In the genomic region with DNA sequence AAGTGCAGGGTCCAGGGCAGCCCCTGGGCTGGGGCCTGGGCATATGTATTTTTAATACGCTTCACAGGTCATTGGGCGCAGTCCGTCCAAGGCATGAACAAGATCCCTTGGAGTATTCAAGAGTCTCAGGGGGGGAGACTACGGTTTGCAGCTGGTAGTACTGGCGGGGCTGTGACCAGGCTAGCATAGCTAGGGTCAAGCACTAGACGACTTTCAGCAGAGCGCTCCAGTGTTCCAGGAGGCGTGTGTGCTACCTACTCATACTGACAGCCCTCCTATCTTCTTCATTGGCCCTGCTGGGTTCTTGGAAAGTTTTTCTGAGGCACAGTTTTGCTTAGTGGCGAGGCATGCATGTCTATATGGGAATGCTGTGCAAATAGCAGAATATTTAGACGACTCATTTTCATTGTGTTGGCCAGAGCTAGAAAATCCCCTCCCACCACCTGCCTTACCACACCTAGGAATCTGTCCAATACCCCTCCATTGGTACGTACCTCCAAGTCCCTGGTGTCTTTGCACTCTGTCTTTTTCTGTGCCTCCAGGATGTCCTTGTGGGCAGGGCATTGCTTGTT, we compare ENCODE assay signal across 18 cellular contexts.
DNase-seq lines count a peak whose midpoint lies in the region; ATAC-seq, FAIRE-seq and TF ChIP-seq lines count a peak whose summit lies in the region.
"Had no signal": no experiment of that assay in that cellular context is flagged by ENCODE, and none has a peak within 500 bp of the region (broad histone marks: within the 10 kb centered on the region; RNA-seq: fewer than 3 reads in every experiment).

No MANE protein-coding gene starts in this region.

- no peak overlapping the region for H3K9ac ChIP-seq in kidney (ENCODE audit: low read length in 2 of 2)
- H3K9ac ChIP-seq: GM23248 had no signal

- TF ChIP-seq CTCF in heart right ventricle (IDR thresholded peaks at IDR 0.05) (no peak), foreskin keratinocyte (conservative IDR thresholded peaks at IDR 0.05) (no peak), kidney (IDR thresholded peaks at IDR 0.05; ENCODE audit: borderline replicate concordance, extremely low read depth, insufficient read depth) (no peak)

- peak in 2 of 3 donors; percentile 28 to 43 for DNase-seq in right cardiac atrium
- no peak for DNase-seq in heart right ventricle
- DNase-seq in M059J (ENCODE audit: low read depth), result peak; percentile 17
- DNase-seq in foreskin keratinocyte, result peak in 1 of 2 donors; percentile 24
- DNase-seq in NCI-H2196 treated with DMSO at 0.1 percent for 48 hours (lab: John Stamatoyannopoulos, UW; ENCODE audit: unreplicated experiment), result no peak
- DNase-seq in cortex of kidney (lab: John Stamatoyannopoulos, UW), result no peak
- DNase-seq in kidney, result no peak
- DNase-seq: activated effector memory CD4-positive, alpha-beta T cell treated with Interleukin-2 at 50 U/mL for 16 hours; activated naive CD8-positive, alpha-beta T cell treated with anti-CD3 and anti-CD28 coated beads, Interleukin-2, amount 50 U/mL, for 24 hours; CD4-positive, CD25-positive, alpha-beta regulatory T cell; GM23248; midbrain; NCI-H1436; stimulated activated CD4-positive, alpha-beta T cell treated with anti-CD3 and anti-CD28 coated beads, Interleukin-12 subunit alpha, Interleukin-12 subunit beta, amount 100 ng/mL, for 4 hours; stimulated activated CD8-positive, alpha-beta memory T cell treated with anti-CD3 and anti-CD28 coated beads, Interleukin-4, amount 100 ng/mL, for 48 hours had no signal

- ATAC-seq in right cardiac atrium (no peak), heart right ventricle (no peak), foreskin keratinocyte (peak; percentile 60), HG03135 (IDR thresholded peaks at IDR 0.05; ENCODE audit: unreplicated experiment) (no peak)
- ATAC-seq: activated naive CD8-positive, alpha-beta T cell treated with anti-CD3 and anti-CD28 coated beads, Interleukin-2, amount 50 U/mL, for 24 hours had no signal

- H3K27ac ChIP-seq in right cardiac atrium (ENCODE audit: low read length), result no peak overlapping the region
- H3K27ac ChIP-seq in heart right ventricle, result peak overlapping the region in 1 of 10 donors; percentile 2
- no peak overlapping the region for H3K27ac ChIP-seq in foreskin keratinocyte
- no peak overlapping the region for H3K27ac ChIP-seq in kidney (ENCODE audit: low read depth in 2 of 2, low read length in 2 of 2)
- H3K27ac ChIP-seq: GM23248 had no signal

- no peaks in the 10 kb centered on the region for H3K4me1 ChIP-seq in right cardiac atrium (ENCODE audit: control insufficient read depth, insufficient read depth, low read length)
- peaks cover 0 to 17% (median 0%) of the 10 kb centered on the region in 9 donors for H3K4me1 ChIP-seq in heart right ventricle
- no peaks in the 10 kb centered on the region for H3K4me1 ChIP-seq in foreskin keratinocyte
- peaks cover 0 to 10% of the 10 kb centered on the region in 2 donors for H3K4me1 ChIP-seq in kidney (ENCODE audit: control insufficient read depth in 1 of 2, insufficient read depth in 1 of 2, low read depth in 1 of 2, low read length in 2 of 2)
- H3K4me1 ChIP-seq: breast epithelium had no signal

- H3K36me3 ChIP-seq in heart right ventricle (no peaks in the 10 kb centered on the region), kidney (ENCODE audit: control insufficient read depth in 1 of 2, insufficient read depth in 2 of 2, low read length in 2 of 2) (no peaks in the 10 kb centered on the region)
- H3K36me3 ChIP-seq: breast epithelium had no signal

- FAIRE-seq in kidney (lab: Jason Lieb, UNC), result no peak
- FAIRE-seq: endothelial cell of umbilical vein had no signal

- H3K4me3 ChIP-seq in right cardiac atrium (ENCODE audit: low read length) (no peak overlapping the region), heart right ventricle (no peak overlapping the region), kidney (ENCODE audit: low read length in 2 of 2) (no peak overlapping the region)
- H3K4me3 ChIP-seq: breast epithelium, GM23248 had no signal

- intact Hi-C loops in right cardiac atrium (cut with DNase I) (no loop called here), heart right ventricle (cut with DNase I) (loop anchor here in 1 of 10 donors (5.0 kb wide), 1 partner anchor 1702 kb away; no protein-coding TSS in a partner anchor), kidney (cut with DNase I) (no loop called here)

- H3K9me3 ChIP-seq in right cardiac atrium (ENCODE audit: control insufficient read depth, low read length), result no peaks in the 10 kb centered on the region
- no peaks in the 10 kb centered on the region for H3K9me3 ChIP-seq in heart right ventricle
- no peaks in the 10 kb centered on the region for H3K9me3 ChIP-seq in kidney (ENCODE audit: control insufficient read depth in 1 of 2, low read length in 2 of 2)
- H3K9me3 ChIP-seq: breast epithelium had no signal

- H3K27me3 ChIP-seq in right cardiac atrium (ENCODE audit: control insufficient read depth, insufficient read depth), result no peaks in the 10 kb centered on the region
- peaks cover 0 to 15% (median 0%) of the 10 kb centered on the region in 7 donors for H3K27me3 ChIP-seq in heart right ventricle
- H3K27me3 ChIP-seq in foreskin keratinocyte, result no peaks in the 10 kb centered on the region
- H3K27me3 ChIP-seq: breast epithelium had no signal

- WGBS in right cardiac atrium, result 76% methylated on average over 11 of the region's 11 CpGs
- 76 to 79% methylated on average over 11 of the region's 11 CpGs for WGBS in heart right ventricle, 2 donors

Comparison
In these comparisons a context has a peak if more than half of its experiments do, and no peak if none do; other contexts are left out.
1. DNase-seq: peak in right cardiac atrium (2 of 3) and M059J (single experiment); none in heart right ventricle (0 of 2), NCI-H2196 treated with DMSO at 0.1 percent for 48 hours (single experiment), cortex of kidney (single experiment) and kidney (single experiment).